In genomic region chr22:24391836-24392217, GRCh38 we compare ENCODE assay signal across 11 cellular contexts. TPM values are rescaled to one million over a fixed set of nuclear protein-coding genes. Genes with fewer than 3 reads are reported as not detected.
A peak's percentile ranks its signal among the peaks of the same experiment; 100 is the strongest.
DNase-seq lines count a peak whose midpoint lies in the region; ATAC-seq and TF ChIP-seq lines count a peak whose summit lies in the region.
"Had no signal": no experiment of that assay in that cellular context is flagged by ENCODE, and none has a peak within 500 bp of the region (broad histone marks: within the 10 kb centered on the region; RNA-seq: fewer than 3 reads in every experiment).

No MANE protein-coding gene starts in this region.

- peaks cover 14% of the 10 kb centered on the region for H3K4me1 Mint-ChIP-seq in activated CD8-positive, alpha-beta T cell treated with anti-CD3 and anti-CD28 coated beads for 36 hours (ENCODE audit: low read depth)

- intact Hi-C loops in cardiac septum (cut with DNase I): no loop called here
- intact Hi-C loops in activated CD8-positive, alpha-beta T cell treated with anti-CD3 and anti-CD28 coated beads for 36 hours (cut with micrococcal nuclease): no loop called here

- POLR2A ChIA-PET in activated CD8-positive, alpha-beta T cell treated with anti-CD3 and anti-CD28 coated beads for 36 hours (lab: Charles Lee): interaction anchor here (0.5 kb wide), 1 partner anchor 169 kb away, joined by 4 read pairs; no protein-coding TSS in a partner anchor

- TF ChIP-seq CTCF in right atrium auricular region (IDR thresholded peaks at IDR 0.05): no peak
- TF ChIP-seq CTCF in activated CD8-positive, alpha-beta T cell treated with anti-CD3 and anti-CD28 coated beads for 36 hours (IDR thresholded peaks at IDR 0.05): no peak
- TF ChIP-seq CTCF in hepatocyte (IDR thresholded peaks at IDR 0.05; ENCODE audit: poor library complexity): no peak

- no peaks in the 10 kb centered on the region for H3K9me3 ChIP-seq in right atrium auricular region
- no peaks in the 10 kb centered on the region for H3K9me3 ChIP-seq in hepatocyte (ENCODE audit: low read depth)

- no peaks in the 10 kb centered on the region for H4K20me1 ChIP-seq in hepatocyte (ENCODE audit: insufficient read depth, poor library complexity, severe bottlenecking)

- no peak overlapping the region for H3K4me3 Mint-ChIP-seq in activated CD8-positive, alpha-beta T cell treated with anti-CD3 and anti-CD28 coated beads for 36 hours
- H3K4me3 Mint-ChIP-seq: activated CD4-positive, alpha-beta T cell treated with anti-CD3 and anti-CD28 coated beads, Interleukin-2, amount 10 ng/mL, durations not matched to agents 7 days and 5 days; stimulated activated naive CD8-positive, alpha-beta T cell treated with anti-CD3 and anti-CD28 coated beads, Interleukin-15, Interleukin-2, amounts not matched to agents 100 ng/mL and 50 ng/mL, for 24 hours had no signal

- WGBS in hepatocyte (ENCODE audit: low lambda C conversion rate, missing lambda C conversion rate): 59% methylated on average over 3 of the region's 3 CpGs

- H3K4me3 ChIP-seq in right atrium auricular region (no peak overlapping the region), hepatocyte (no peak overlapping the region)

- H3K27me3 ChIP-seq in right atrium auricular region (no peaks in the 10 kb centered on the region), hepatocyte (no peaks in the 10 kb centered on the region)

- no peaks in the 10 kb centered on the region for H3K79me2 ChIP-seq in hepatocyte

- H3K4me1 ChIP-seq in right atrium auricular region (peaks cover 0 to 62% of the 10 kb centered on the region in 2 donors), hepatocyte (ENCODE audit: insufficient read depth) (peaks cover 17% of the 10 kb centered on the region)

- no peak overlapping the region for H3K4me2 ChIP-seq in hepatocyte

- H3K27ac ChIP-seq in right atrium auricular region (peak overlapping the region; percentile 54 to 60), hepatocyte (peak overlapping the region; percentile 40)

- H3K27me3 Mint-ChIP-seq in activated CD8-positive, alpha-beta T cell treated with anti-CD3 and anti-CD28 coated beads for 36 hours: no peaks in the 10 kb centered on the region
- H3K27me3 Mint-ChIP-seq: activated CD4-positive, alpha-beta T cell treated with anti-CD3 and anti-CD28 coated beads, Interleukin-2, amount 10 ng/mL, durations not matched to agents 7 days and 5 days; stimulated activated naive CD8-positive, alpha-beta T cell treated with anti-CD3 and anti-CD28 coated beads, Interleukin-15, Interleukin-2, amounts not matched to agents 100 ng/mL and 50 ng/mL, for 24 hours had no signal

- H3K9me3 Mint-ChIP-seq in activated CD8-positive, alpha-beta T cell treated with anti-CD3 and anti-CD28 coated beads for 36 hours: no peaks in the 10 kb centered on the region
- H3K9me3 Mint-ChIP-seq: activated CD4-positive, alpha-beta T cell treated with anti-CD3 and anti-CD28 coated beads, Interleukin-2, amount 10 ng/mL, durations not matched to agents 7 days and 5 days; stimulated activated naive CD8-positive, alpha-beta T cell treated with anti-CD3 and anti-CD28 coated beads, Interleukin-15, Interleukin-2, amounts not matched to agents 100 ng/mL and 50 ng/mL, for 24 hours had no signal

- peaks cover 12% of the 10 kb centered on the region for H3K36me3 Mint-ChIP-seq in activated CD8-positive, alpha-beta T cell treated with anti-CD3 and anti-CD28 coated beads for 36 hours (ENCODE audit: low read depth)

- H3K36me3 ChIP-seq in right atrium auricular region: peaks cover 7% of the 10 kb centered on the region
- H3K36me3 ChIP-seq in hepatocyte (replicated peaks; ENCODE audit: insufficient read depth, low read depth): no peaks in the 10 kb centered on the region

- CTCF ChIA-PET in activated CD8-positive, alpha-beta T cell treated with anti-CD3 and anti-CD28 coated beads for 36 hours (lab: Charles Lee): interaction anchor here (0.7 to 1.3 kb wide), 2 partner anchors 11 to 161 kb away, joined by 3 to 5 read pairs; no protein-coding TSS in a partner anchor

- H2AFZ ChIP-seq in hepatocyte: no peak overlapping the region

- ATAC-seq in activated CD8-positive, alpha-beta T cell treated with anti-CD3 and anti-CD28 coated beads for 36 hours: no peak
- ATAC-seq in HG03520 (IDR thresholded peaks at IDR 0.05; ENCODE audit: unreplicated experiment): no peak

- peak overlapping the region; percentile 60 for H3K27ac Mint-ChIP-seq in activated CD8-positive, alpha-beta T cell treated with anti-CD3 and anti-CD28 coated beads for 36 hours
- H3K27ac Mint-ChIP-seq: activated CD4-positive, alpha-beta T cell treated with anti-CD3 and anti-CD28 coated beads, Interleukin-2, amount 10 ng/mL, durations not matched to agents 7 days and 5 days had no signal

- no peaks in the 10 kb centered on the region for H3K9me2 ChIP-seq in hepatocyte (replicated peaks; ENCODE audit: insufficient read depth)

- DNase-seq in right atrium auricular region (ENCODE audit: low spot score): no peak
- no peak for DNase-seq in cardiac septum (ENCODE audit: low spot score)
- DNase-seq in activated CD8-positive, alpha-beta T cell treated with anti-CD3 and anti-CD28 coated beads for 36 hours: no peak
- no peak for DNase-seq in hepatocyte (ENCODE audit: low spot score)
- no peak for DNase-seq in SHP77 treated with DMSO at 0.1 percent for 48 hours (lab: John Stamatoyannopoulos, UW)
- DNase-seq in NCI-H1436 treated with DMSO at 0.1 percent for 48 hours (lab: John Stamatoyannopoulos, UW): no peak
- no peak for DNase-seq in stimulated activated CD4-positive, alpha-beta T cell treated with anti-CD3 and anti-CD28 coated beads, Interleukin-2, amount 100 ng/mL, for 24 hours
- DNase-seq: activated CD4-positive, alpha-beta T cell treated with anti-CD3 and anti-CD28 coated beads, Interleukin-2, amount 10 ng/mL, durations not matched to agents 7 days and 5 days; aorta had no signal

RNA-seq across cellular contexts. Expression of gene ADORA2A, which starts 35.6 kb away (rescaled TPM):
- total RNA-seq in right atrium auricular region: 1 to 10 TPM; 5.9 to 7.1 TPM
- 5.3 TPM for total RNA-seq in cardiac septum
- 10 to 100 TPM; 41.4 to 42.9 TPM for total RNA-seq in activated CD8-positive, alpha-beta T cell treated with anti-CD3 and anti-CD28 coated beads for 36 hours
- 1.2 and 2.0 TPM in 2 replicates for total RNA-seq in hepatocyte
- polyA plus RNA-seq in hepatocyte: 3.3 and 4.0 TPM in 2 replicates
